In the genomic region with DNA sequence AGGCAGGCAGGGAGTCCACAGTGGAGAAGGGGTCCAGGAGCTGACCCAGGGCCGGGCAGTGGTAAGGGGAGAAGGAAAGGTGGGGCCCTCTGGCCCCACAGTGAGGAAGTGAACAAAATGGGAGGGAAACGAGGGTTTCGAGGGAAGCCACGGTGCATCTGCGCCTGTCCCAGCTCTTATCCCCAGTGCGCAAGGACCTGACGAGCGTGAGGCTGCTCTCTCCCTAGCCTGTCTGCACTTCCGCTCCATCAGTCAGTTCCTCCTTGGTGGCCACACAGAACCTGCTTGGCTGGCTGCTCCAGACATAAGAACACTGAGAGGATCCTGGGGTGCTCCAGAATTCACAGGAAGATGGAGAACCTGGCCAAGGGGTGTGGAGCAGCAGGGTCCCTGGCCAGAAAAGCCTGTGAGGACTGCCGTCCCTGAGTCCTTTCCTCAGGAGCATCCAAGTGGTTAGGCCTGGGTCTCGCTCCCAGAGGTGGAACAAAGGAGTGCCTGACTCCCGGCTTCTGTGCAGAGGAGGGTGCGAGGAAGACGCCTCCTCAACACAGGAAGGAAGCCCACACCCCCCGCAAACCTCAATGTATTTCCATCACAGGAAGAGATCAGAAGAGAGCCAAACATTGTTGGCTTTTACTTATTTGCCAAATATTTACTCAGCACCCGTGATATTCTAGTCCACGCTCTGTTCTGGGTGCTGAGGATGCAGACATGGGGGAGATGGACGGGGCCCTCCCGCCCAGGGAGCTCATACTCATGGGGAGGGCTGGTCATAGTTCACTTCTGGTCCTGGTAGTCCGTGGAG, we compare ENCODE assay signal across 1 cellular context.
TF ChIP-seq lines count a peak whose summit lies in the region.

No MANE protein-coding gene starts in this region.

TF ChIP-seq in GM23338, 12 proteins besides CTCF, POLR2A, EP300 and RAD21 (continued from another document):
- TF ChIP-seq, protein P1, sequence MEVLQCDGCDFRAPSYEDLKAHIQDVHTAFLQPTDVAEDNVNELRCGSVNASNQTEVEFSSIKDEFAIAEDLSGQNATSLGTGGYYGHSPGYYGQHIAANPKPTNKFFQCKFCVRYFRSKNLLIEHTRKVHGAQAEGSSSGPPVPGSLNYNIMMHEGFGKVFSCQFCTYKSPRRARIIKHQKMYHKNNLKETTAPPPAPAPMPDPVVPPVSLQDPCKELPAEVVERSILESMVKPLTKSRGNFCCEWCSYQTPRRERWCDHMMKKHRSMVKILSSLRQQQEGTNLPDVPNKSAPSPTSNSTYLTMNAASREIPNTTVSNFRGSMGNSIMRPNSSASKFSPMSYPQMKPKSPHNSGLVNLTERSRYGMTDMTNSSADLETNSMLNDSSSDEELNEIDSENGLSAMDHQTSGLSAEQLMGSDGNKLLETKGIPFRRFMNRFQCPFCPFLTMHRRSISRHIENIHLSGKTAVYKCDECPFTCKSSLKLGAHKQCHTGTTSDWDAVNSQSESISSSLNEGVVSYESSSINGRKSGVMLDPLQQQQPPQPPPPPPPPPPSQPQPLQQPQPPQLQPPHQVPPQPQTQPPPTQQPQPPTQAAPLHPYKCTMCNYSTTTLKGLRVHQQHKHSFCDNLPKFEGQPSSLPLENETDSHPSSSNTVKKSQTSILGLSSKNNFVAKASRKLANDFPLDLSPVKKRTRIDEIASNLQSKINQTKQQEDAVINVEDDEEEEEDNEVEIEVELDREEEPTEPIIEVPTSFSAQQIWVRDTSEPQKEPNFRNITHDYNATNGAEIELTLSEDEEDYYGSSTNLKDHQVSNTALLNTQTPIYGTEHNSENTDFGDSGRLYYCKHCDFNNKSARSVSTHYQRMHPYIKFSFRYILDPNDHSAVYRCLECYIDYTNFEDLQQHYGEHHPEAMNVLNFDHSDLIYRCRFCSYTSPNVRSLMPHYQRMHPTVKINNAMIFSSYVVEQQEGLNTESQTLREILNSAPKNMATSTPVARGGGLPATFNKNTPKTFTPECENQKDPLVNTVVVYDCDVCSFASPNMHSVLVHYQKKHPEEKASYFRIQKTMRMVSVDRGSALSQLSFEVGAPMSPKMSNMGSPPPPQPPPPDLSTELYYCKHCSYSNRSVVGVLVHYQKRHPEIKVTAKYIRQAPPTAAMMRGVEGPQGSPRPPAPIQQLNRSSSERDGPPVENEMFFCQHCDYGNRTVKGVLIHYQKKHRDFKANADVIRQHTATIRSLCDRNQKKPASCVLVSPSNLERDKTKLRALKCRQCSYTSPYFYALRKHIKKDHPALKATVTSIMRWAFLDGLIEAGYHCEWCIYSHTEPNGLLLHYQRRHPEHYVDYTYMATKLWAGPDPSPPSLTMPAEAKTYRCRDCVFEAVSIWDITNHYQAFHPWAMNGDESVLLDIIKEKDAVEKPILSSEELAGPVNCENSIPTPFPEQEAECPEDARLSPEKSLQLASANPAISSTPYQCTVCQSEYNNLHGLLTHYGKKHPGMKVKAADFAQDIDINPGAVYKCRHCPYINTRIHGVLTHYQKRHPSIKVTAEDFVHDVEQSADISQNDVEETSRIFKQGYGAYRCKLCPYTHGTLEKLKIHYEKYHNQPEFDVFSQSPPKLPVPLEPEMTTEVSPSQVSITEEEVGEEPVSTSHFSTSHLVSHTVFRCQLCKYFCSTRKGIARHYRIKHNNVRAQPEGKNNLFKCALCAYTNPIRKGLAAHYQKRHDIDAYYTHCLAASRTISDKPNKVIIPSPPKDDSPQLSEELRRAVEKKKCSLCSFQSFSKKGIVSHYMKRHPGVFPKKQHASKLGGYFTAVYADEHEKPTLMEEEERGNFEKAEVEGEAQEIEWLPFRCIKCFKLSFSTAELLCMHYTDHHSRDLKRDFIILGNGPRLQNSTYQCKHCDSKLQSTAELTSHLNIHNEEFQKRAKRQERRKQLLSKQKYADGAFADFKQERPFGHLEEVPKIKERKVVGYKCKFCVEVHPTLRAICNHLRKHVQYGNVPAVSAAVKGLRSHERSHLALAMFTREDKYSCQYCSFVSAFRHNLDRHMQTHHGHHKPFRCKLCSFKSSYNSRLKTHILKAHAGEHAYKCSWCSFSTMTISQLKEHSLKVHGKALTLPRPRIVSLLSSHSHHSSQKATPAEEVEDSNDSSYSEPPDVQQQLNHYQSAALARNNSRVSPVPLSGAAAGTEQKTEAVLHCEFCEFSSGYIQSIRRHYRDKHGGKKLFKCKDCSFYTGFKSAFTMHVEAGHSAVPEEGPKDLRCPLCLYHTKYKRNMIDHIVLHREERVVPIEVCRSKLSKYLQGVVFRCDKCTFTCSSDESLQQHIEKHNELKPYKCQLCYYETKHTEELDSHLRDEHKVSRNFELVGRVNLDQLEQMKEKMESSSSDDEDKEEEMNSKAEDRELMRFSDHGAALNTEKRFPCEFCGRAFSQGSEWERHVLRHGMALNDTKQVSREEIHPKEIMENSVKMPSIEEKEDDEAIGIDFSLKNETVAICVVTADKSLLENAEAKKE (CRISPR knock-in tag; IDR thresholded peaks at IDR 0.05) = no peak
- TF ChIP-seq JUNB (IDR thresholded peaks at IDR 0.05; ENCODE audit: unreplicated experiment) (no peak), POLR2AphosphoS5 (IDR thresholded peaks at IDR 0.05; ENCODE audit: low read depth) (no peak), NANOG (IDR thresholded peaks at IDR 0.05; ENCODE audit: borderline replicate concordance) (no peak), EZH2 (IDR thresholded peaks at IDR 0.05; ENCODE audit: low read depth, unreplicated experiment) (no peak), ZNF114 (CRISPR knock-in tag; IDR thresholded peaks at IDR 0.05) (no peak)
- TF ChIP-seq, protein P2, sequence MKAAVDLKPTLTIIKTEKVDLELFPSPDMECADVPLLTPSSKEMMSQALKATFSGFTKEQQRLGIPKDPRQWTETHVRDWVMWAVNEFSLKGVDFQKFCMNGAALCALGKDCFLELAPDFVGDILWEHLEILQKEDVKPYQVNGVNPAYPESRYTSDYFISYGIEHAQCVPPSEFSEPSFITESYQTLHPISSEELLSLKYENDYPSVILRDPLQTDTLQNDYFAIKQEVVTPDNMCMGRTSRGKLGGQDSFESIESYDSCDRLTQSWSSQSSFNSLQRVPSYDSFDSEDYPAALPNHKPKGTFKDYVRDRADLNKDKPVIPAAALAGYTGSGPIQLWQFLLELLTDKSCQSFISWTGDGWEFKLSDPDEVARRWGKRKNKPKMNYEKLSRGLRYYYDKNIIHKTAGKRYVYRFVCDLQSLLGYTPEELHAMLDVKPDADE (IDR thresholded peaks at IDR 0.05) = no peak
- TF ChIP-seq, protein P3, sequence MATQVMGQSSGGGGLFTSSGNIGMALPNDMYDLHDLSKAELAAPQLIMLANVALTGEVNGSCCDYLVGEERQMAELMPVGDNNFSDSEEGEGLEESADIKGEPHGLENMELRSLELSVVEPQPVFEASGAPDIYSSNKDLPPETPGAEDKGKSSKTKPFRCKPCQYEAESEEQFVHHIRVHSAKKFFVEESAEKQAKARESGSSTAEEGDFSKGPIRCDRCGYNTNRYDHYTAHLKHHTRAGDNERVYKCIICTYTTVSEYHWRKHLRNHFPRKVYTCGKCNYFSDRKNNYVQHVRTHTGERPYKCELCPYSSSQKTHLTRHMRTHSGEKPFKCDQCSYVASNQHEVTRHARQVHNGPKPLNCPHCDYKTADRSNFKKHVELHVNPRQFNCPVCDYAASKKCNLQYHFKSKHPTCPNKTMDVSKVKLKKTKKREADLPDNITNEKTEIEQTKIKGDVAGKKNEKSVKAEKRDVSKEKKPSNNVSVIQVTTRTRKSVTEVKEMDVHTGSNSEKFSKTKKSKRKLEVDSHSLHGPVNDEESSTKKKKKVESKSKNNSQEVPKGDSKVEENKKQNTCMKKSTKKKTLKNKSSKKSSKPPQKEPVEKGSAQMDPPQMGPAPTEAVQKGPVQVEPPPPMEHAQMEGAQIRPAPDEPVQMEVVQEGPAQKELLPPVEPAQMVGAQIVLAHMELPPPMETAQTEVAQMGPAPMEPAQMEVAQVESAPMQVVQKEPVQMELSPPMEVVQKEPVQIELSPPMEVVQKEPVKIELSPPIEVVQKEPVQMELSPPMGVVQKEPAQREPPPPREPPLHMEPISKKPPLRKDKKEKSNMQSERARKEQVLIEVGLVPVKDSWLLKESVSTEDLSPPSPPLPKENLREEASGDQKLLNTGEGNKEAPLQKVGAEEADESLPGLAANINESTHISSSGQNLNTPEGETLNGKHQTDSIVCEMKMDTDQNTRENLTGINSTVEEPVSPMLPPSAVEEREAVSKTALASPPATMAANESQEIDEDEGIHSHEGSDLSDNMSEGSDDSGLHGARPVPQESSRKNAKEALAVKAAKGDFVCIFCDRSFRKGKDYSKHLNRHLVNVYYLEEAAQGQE (IDR thresholded peaks at IDR 0.05; ENCODE audit: unreplicated experiment) = no peak
